31 cellular contexts compared by ENCODE assay signal in genomic region chr2:79596403-79596802, GRCh38.
"Had no signal": no experiment of that assay in that cellular context is flagged by ENCODE, and none has a peak within 500 bp of the region (broad histone marks: within the 10 kb centered on the region; RNA-seq: fewer than 3 reads in every experiment).

No MANE protein-coding gene starts in this region.

- H3K27me3 Mint-ChIP-seq: activated CD4-positive, alpha-beta memory T cell treated with anti-CD3 and anti-CD28 coated beads for 36 hours; activated CD4-positive, alpha-beta T cell treated with anti-CD3 and anti-CD28 coated beads for 36 hours; activated CD4-positive, alpha-beta T cell treated with anti-CD3 and anti-CD28 coated beads, Interleukin-2, amount 10 ng/mL, durations not matched to agents 24 days and 14 days; activated naive CD8-positive, alpha-beta T cell; activated T-cell treated with anti-CD3 and anti-CD28 coated beads, Interleukin-2, amount 50 U/mL, for 24 hours; central memory CD8-positive, alpha-beta T cell; dendritic cell treated with granulocyte-macrophage colony-stimulating factor and Interleukin-4, amounts not matched to agents 40 ng/mL and 50 ng/mL, for 4 days; effector memory CD8-positive, alpha-beta T cell; T-helper 17 cell had no signal

- H3K9me3 Mint-ChIP-seq: central memory CD8-positive, alpha-beta T cell; dendritic cell treated with granulocyte-macrophage colony-stimulating factor and Interleukin-4, amounts not matched to agents 40 ng/mL and 50 ng/mL, for 4 days had no signal

- H3K36me3 ChIP-seq: brain microvascular endothelial cell, esophagus muscularis mucosa, gastrocnemius medialis, heart left ventricle, WERI-Rb-1 had no signal

- DNase-seq: activated CD4-positive, alpha-beta memory T cell treated with anti-CD3 and anti-CD28 coated beads for 36 hours; activated CD4-positive, alpha-beta T cell treated with anti-CD3 and anti-CD28 coated beads for 36 hours; activated CD4-positive, alpha-beta T cell treated with anti-CD3 and anti-CD28 coated beads, Interleukin-2, amount 10 ng/mL, durations not matched to agents 24 days and 14 days; activated CD4-positive, CD25-positive, alpha-beta regulatory T cell; activated CD4-positive, CD25-positive, alpha-beta regulatory T cell treated with anti-CD3 and anti-CD28 coated beads, Interleukin-2, amount 50 U/mL, for 72 hours; activated CD8-positive, alpha-beta memory T cell treated with anti-CD3 and anti-CD28 coated beads, Interleukin-2, amount 50 U/mL, for 48 hours; activated gamma-delta T cell; activated naive CD4-positive, alpha-beta T cell; activated naive CD4-positive, alpha-beta T cell treated with anti-CD3 and anti-CD28 coated beads, Interleukin-2, amount 50 U/mL, for 16 hours; activated T-cell treated with anti-CD3 and anti-CD28 coated beads for 4 hours; activated T-cell treated with anti-CD3 and anti-CD28 coated beads, Interleukin-2, amount 50 U/mL, for 24 hours; activated T-cell treated with anti-CD3 and anti-CD28 coated beads, Interleukin-2, amount 50 U/mL, for 72 hours; amniotic stem cell; anterior cingulate cortex; brain microvascular endothelial cell; effector CD4-positive, alpha-beta T cell; effector memory CD8-positive, alpha-beta T cell; erythroblast; foreskin keratinocyte; gastrocnemius medialis; glutamatergic neuron; heart left ventricle; T-helper 17 cell; T1000; WERI-Rb-1 had no signal

- H3K4me1 ChIP-seq: esophagus muscularis mucosa, foreskin keratinocyte, gastrocnemius medialis, heart left ventricle had no signal

- H3K4me3 ChIP-seq: coronary artery, esophagus muscularis mucosa, gastrocnemius medialis, heart left ventricle had no signal

- H3K4me3 Mint-ChIP-seq: activated CD4-positive, alpha-beta memory T cell treated with anti-CD3 and anti-CD28 coated beads for 36 hours; activated CD4-positive, alpha-beta T cell treated with anti-CD3 and anti-CD28 coated beads for 36 hours; activated CD4-positive, alpha-beta T cell treated with anti-CD3 and anti-CD28 coated beads, Interleukin-2, amount 10 ng/mL, durations not matched to agents 24 days and 14 days; activated naive CD8-positive, alpha-beta T cell; activated T-cell treated with anti-CD3 and anti-CD28 coated beads, Interleukin-2, amount 50 U/mL, for 24 hours; activated T-cell treated with anti-CD3 and anti-CD28 coated beads, Interleukin-2, amount 50 U/mL, for 72 hours; central memory CD8-positive, alpha-beta T cell; dendritic cell treated with granulocyte-macrophage colony-stimulating factor and Interleukin-4, amounts not matched to agents 40 ng/mL and 50 ng/mL, for 4 days; effector memory CD8-positive, alpha-beta T cell; T-helper 17 cell; T-helper 2 cell treated with Interferon-gamma antibody and Interleukin-4, amounts not matched to agents 5 μg/mL and 100 μg/mL, for 36 hours had no signal

- H3K27ac ChIP-seq: brain microvascular endothelial cell, coronary artery, esophagus muscularis mucosa, foreskin keratinocyte, gastrocnemius medialis, heart left ventricle, WERI-Rb-1 had no signal

- H3K27ac Mint-ChIP-seq: activated CD4-positive, alpha-beta memory T cell treated with anti-CD3 and anti-CD28 coated beads for 36 hours; activated CD4-positive, alpha-beta T cell treated with anti-CD3 and anti-CD28 coated beads for 36 hours; activated CD4-positive, alpha-beta T cell treated with anti-CD3 and anti-CD28 coated beads, Interleukin-2, amount 10 ng/mL, durations not matched to agents 24 days and 14 days; activated naive CD8-positive, alpha-beta T cell; activated T-cell treated with anti-CD3 and anti-CD28 coated beads, Interleukin-2, amount 50 U/mL, for 24 hours; activated T-cell treated with anti-CD3 and anti-CD28 coated beads, Interleukin-2, amount 50 U/mL, for 72 hours; dendritic cell treated with granulocyte-macrophage colony-stimulating factor and Interleukin-4, amounts not matched to agents 40 ng/mL and 50 ng/mL, for 4 days; effector memory CD8-positive, alpha-beta T cell; T-helper 17 cell; T-helper 2 cell treated with Interferon-gamma antibody and Interleukin-4, amounts not matched to agents 5 μg/mL and 100 μg/mL, for 36 hours had no signal

- H3K27me3 ChIP-seq: brain microvascular endothelial cell, esophagus muscularis mucosa, foreskin keratinocyte, gastrocnemius medialis, heart left ventricle had no signal

- H3K4me1 Mint-ChIP-seq: activated CD4-positive, alpha-beta T cell treated with anti-CD3 and anti-CD28 coated beads for 36 hours; activated CD4-positive, alpha-beta T cell treated with anti-CD3 and anti-CD28 coated beads, Interleukin-2, amount 10 ng/mL, durations not matched to agents 24 days and 14 days; central memory CD8-positive, alpha-beta T cell; T-helper 17 cell had no signal

- H3K36me3 Mint-ChIP-seq: activated CD4-positive, alpha-beta memory T cell treated with anti-CD3 and anti-CD28 coated beads for 36 hours; activated naive CD8-positive, alpha-beta T cell had no signal

- ATAC-seq: activated CD4-positive, alpha-beta T cell treated with anti-CD3 and anti-CD28 coated beads for 36 hours; activated T-cell treated with anti-CD3 and anti-CD28 coated beads, Interleukin-2, amount 50 U/mL, for 72 hours; effector memory CD8-positive, alpha-beta T cell; foreskin keratinocyte; gastrocnemius medialis; heart left ventricle; T-helper 17 cell had no signal

- H3K9me3 ChIP-seq: esophagus muscularis mucosa, gastrocnemius medialis had no signal
